22 cellular contexts compared by ENCODE assay signal in genomic region chr11:105923252-105923651, GRCh38.
"Had no signal": no experiment of that assay in that cellular context is flagged by ENCODE, and none has a peak within 500 bp of the region (broad histone marks: within the 10 kb centered on the region; RNA-seq: fewer than 3 reads in every experiment).

No MANE protein-coding gene starts in this region.

- DNase-seq: activated CD4-positive, alpha-beta T cell treated with anti-CD3 and anti-CD28 coated beads for 4 hours; activated CD8-positive, alpha-beta memory T cell treated with anti-CD3 and anti-CD28 coated beads, Interleukin-2, amount 50 U/mL, for 4 hours; activated CD8-positive, alpha-beta T cell treated with anti-CD3 and anti-CD28 coated beads for 36 hours; activated gamma-delta T cell treated with Interleukin-2 at 50 U/mL for 16 hours; activated naive CD4-positive, alpha-beta T cell treated with anti-CD3 and anti-CD28 coated beads, Interleukin-2, amount 10 ng/mL, durations not matched to agents 7 days and 5 days; activated naive CD8-positive, alpha-beta T cell treated with anti-CD3 and anti-CD28 coated beads for 36 hours; activated T-cell treated with anti-CD3 and anti-CD28 coated beads, Interleukin-2, amount 50 U/mL, for 72 hours; adrenal gland; anterior cingulate cortex; MV-4-11; NCI-H1092 treated with DMSO at 0.1 percent for 48 hours; NCI-H1436; NCI-H1694 treated with DMSO at 0.1 percent for 48 hours; NCI-H2029 treated with DMSO at 0.1 percent for 48 hours; NCI-H345; NCI-H510A had no signal

- ATAC-seq: activated CD4-positive, CD25-positive, alpha-beta regulatory T cell treated with anti-CD3 and anti-CD28 coated beads, Interleukin-2, amount 50 U/mL, for 24 hours; activated CD8-positive, alpha-beta T cell treated with anti-CD3 and anti-CD28 coated beads for 36 hours; activated T-cell treated with anti-CD3 and anti-CD28 coated beads, Interleukin-2, amount 50 U/mL, for 72 hours had no signal

- H3K36me3 ChIP-seq: adrenal gland, MG63 had no signal

- H3K27ac ChIP-seq: adrenal gland, SK-N-MC had no signal

- H3K27me3 ChIP-seq: adrenal gland, MG63 had no signal

- H3K4me1 ChIP-seq: adrenal gland had no signal

- H3K4me1 Mint-ChIP-seq: activated naive CD4-positive, alpha-beta T cell treated with anti-CD3 and anti-CD28 coated beads, Interleukin-2, amount 10 ng/mL, durations not matched to agents 7 days and 5 days; activated naive CD8-positive, alpha-beta T cell treated with anti-CD3 and anti-CD28 coated beads for 36 hours; central memory CD8-positive, alpha-beta T cell had no signal

- H3K36me3 Mint-ChIP-seq: activated naive CD4-positive, alpha-beta T cell treated with anti-CD3 and anti-CD28 coated beads, Interleukin-2, amount 10 ng/mL, durations not matched to agents 7 days and 5 days; activated naive CD8-positive, alpha-beta T cell treated with anti-CD3 and anti-CD28 coated beads for 36 hours had no signal

- H3K4me3 Mint-ChIP-seq: activated CD8-positive, alpha-beta T cell treated with anti-CD3 and anti-CD28 coated beads for 36 hours; activated naive CD4-positive, alpha-beta T cell treated with anti-CD3 and anti-CD28 coated beads, Interleukin-2, amount 10 ng/mL, durations not matched to agents 7 days and 5 days; activated naive CD8-positive, alpha-beta T cell treated with anti-CD3 and anti-CD28 coated beads for 36 hours; activated T-cell treated with anti-CD3 and anti-CD28 coated beads, Interleukin-2, amount 50 U/mL, for 72 hours; central memory CD8-positive, alpha-beta T cell; T-helper 1 cell treated with Interleukin-12 subunit alpha and Interleukin-12 subunit beta and Interleukin-4 antibody, amounts not matched to agents 30 μg/mL and 1 μg/mL, for 36 hours had no signal

- H3K9me3 ChIP-seq: MG63 had no signal

- H3K4me3 ChIP-seq: adrenal gland, MG63, SK-N-MC had no signal

- H3K27me3 Mint-ChIP-seq: activated CD8-positive, alpha-beta T cell treated with anti-CD3 and anti-CD28 coated beads for 36 hours; activated naive CD4-positive, alpha-beta T cell treated with anti-CD3 and anti-CD28 coated beads, Interleukin-2, amount 10 ng/mL, durations not matched to agents 7 days and 5 days; central memory CD8-positive, alpha-beta T cell had no signal

- H3K9me3 Mint-ChIP-seq: activated CD8-positive, alpha-beta T cell treated with anti-CD3 and anti-CD28 coated beads for 36 hours; activated naive CD4-positive, alpha-beta T cell treated with anti-CD3 and anti-CD28 coated beads, Interleukin-2, amount 10 ng/mL, durations not matched to agents 7 days and 5 days; activated naive CD8-positive, alpha-beta T cell treated with anti-CD3 and anti-CD28 coated beads for 36 hours; activated T-cell treated with anti-CD3 and anti-CD28 coated beads, Interleukin-2, amount 50 U/mL, for 72 hours; activated T-helper 2 cell treated with anti-CD3 and anti-CD28 coated beads, Interferon-gamma antibody, Interleukin-2, Interleukin-4, amounts not matched to agents 10 μg/mL and 5 μg/mL and 100 μg/mL, durations not matched to agents 14 hours and 24 hours and 36 hours; central memory CD8-positive, alpha-beta T cell; T-helper 1 cell treated with Interleukin-12 subunit alpha and Interleukin-12 subunit beta and Interleukin-4 antibody, amounts not matched to agents 30 μg/mL and 1 μg/mL, for 36 hours had no signal

- H3K27ac Mint-ChIP-seq: activated CD8-positive, alpha-beta T cell treated with anti-CD3 and anti-CD28 coated beads for 36 hours; activated naive CD4-positive, alpha-beta T cell treated with anti-CD3 and anti-CD28 coated beads, Interleukin-2, amount 10 ng/mL, durations not matched to agents 7 days and 5 days; activated naive CD8-positive, alpha-beta T cell treated with anti-CD3 and anti-CD28 coated beads for 36 hours; activated T-cell treated with anti-CD3 and anti-CD28 coated beads, Interleukin-2, amount 50 U/mL, for 72 hours; activated T-helper 2 cell treated with anti-CD3 and anti-CD28 coated beads, Interferon-gamma antibody, Interleukin-2, Interleukin-4, amounts not matched to agents 10 μg/mL and 5 μg/mL and 100 μg/mL, durations not matched to agents 14 hours and 24 hours and 36 hours; T-helper 1 cell treated with Interleukin-12 subunit alpha and Interleukin-12 subunit beta and Interleukin-4 antibody, amounts not matched to agents 30 μg/mL and 1 μg/mL, for 36 hours had no signal
